ENCODE assay signal across 32 cellular contexts in genomic region chr9:94289691-94290090, GRCh38. TPM values are rescaled to one million over a fixed set of nuclear protein-coding genes. Genes with fewer than 3 reads are reported as not detected.
"Had no signal": no experiment of that assay in that cellular context is flagged by ENCODE, and none has a peak within 500 bp of the region (broad histone marks: within the 10 kb centered on the region; RNA-seq: fewer than 3 reads in every experiment).

No MANE protein-coding gene starts in this region.

- H3K4me1 Mint-ChIP-seq: activated naive CD8-positive, alpha-beta T cell treated with anti-CD3 and anti-CD28 coated beads for 36 hours; mesothelial cell of epicardium had no signal

- DNase-seq: activated CD4-positive, alpha-beta T cell treated with anti-CD3 and anti-CD28 coated beads for 4 hours; activated CD4-positive, alpha-beta T cell treated with anti-CD3 and anti-CD28 coated beads, Interleukin-2, amount 50 U/mL, for 4 hours; activated naive CD4-positive, alpha-beta T cell treated with Interleukin-2 at 50 U/mL for 16 hours; activated naive CD8-positive, alpha-beta T cell treated with anti-CD3 and anti-CD28 coated beads for 36 hours; activated T-cell treated with anti-CD3 and anti-CD28 coated beads for 4 hours; activated T-cell treated with anti-CD3 and anti-CD28 coated beads, Interleukin-2, amount 50 U/mL, for 72 hours; amygdala; central memory CD4-positive, alpha-beta T cell; dermis blood vessel endothelial cell; effector CD4-positive, alpha-beta T cell; gastrocnemius medialis; glutamatergic neuron; left cardiac atrium; left ventricle myocardium superior; mammary epithelial cell; naive B cell; nephron progenitor cell; ovary; right lobe of liver; stimulated activated CD4-positive, alpha-beta T cell treated with anti-CD3 and anti-CD28 coated beads, Interleukin-12 subunit alpha, Interleukin-12 subunit beta, amount 100 ng/mL, for 4 hours; stimulated activated CD4-positive, alpha-beta T cell treated with anti-CD3 and anti-CD28 coated beads, Interleukin-4, amount 100 ng/mL, for 1 hour; substantia nigra; thyroid gland; upper lobe of right lung had no signal

- H3K27me3 Mint-ChIP-seq: activated naive CD8-positive, alpha-beta T cell treated with anti-CD3 and anti-CD28 coated beads for 36 hours; naive B cell; progenitor cell of endocrine pancreas; stimulated activated naive CD8-positive, alpha-beta T cell treated with anti-CD3 and anti-CD28 coated beads, Interleukin-15, Interleukin-2, amounts not matched to agents 100 ng/mL and 50 ng/mL, for 24 hours had no signal

- H3K4me3 Mint-ChIP-seq: activated naive CD8-positive, alpha-beta T cell treated with anti-CD3 and anti-CD28 coated beads for 36 hours; activated T-cell treated with anti-CD3 and anti-CD28 coated beads, Interleukin-2, amount 50 U/mL, for 72 hours; mesothelial cell of epicardium; naive B cell; nephron progenitor cell; stimulated activated naive CD8-positive, alpha-beta T cell treated with anti-CD3 and anti-CD28 coated beads, Interleukin-15, Interleukin-2, amounts not matched to agents 100 ng/mL and 50 ng/mL, for 24 hours had no signal

- H3K27ac Mint-ChIP-seq: activated naive CD8-positive, alpha-beta T cell treated with anti-CD3 and anti-CD28 coated beads for 36 hours; activated T-cell treated with anti-CD3 and anti-CD28 coated beads, Interleukin-2, amount 50 U/mL, for 72 hours; mesothelial cell of epicardium; nephron progenitor cell; progenitor cell of endocrine pancreas; stimulated activated naive CD8-positive, alpha-beta T cell treated with anti-CD3 and anti-CD28 coated beads, Interleukin-15, Interleukin-2, amounts not matched to agents 100 ng/mL and 50 ng/mL, for 24 hours had no signal

- H3K9me3 Mint-ChIP-seq: activated naive CD8-positive, alpha-beta T cell treated with anti-CD3 and anti-CD28 coated beads for 36 hours had no signal

- ATAC-seq: activated T-cell treated with anti-CD3 and anti-CD28 coated beads, Interleukin-2, amount 50 U/mL, for 72 hours; gastrocnemius medialis; left cardiac atrium; left ventricle myocardium superior; right lobe of liver; upper lobe of right lung had no signal

RNA-seq across cellular contexts. Expression of gene NUTM2F, which starts 38.8 kb away (rescaled TPM):
- total RNA-seq: activated naive CD8-positive, alpha-beta T cell treated with anti-CD3 and anti-CD28 coated beads for 36 hours; activated T-cell treated with anti-CD3 and anti-CD28 coated beads, Interleukin-2, amount 50 U/mL, for 72 hours; breast epithelium; dermis blood vessel endothelial cell; esophagus muscularis mucosa; gastrocnemius medialis; left cardiac atrium; left ventricle myocardium superior; mammary epithelial cell; ovary; progenitor cell of endocrine pancreas; renal cortical epithelial cell; T-helper 1 cell treated with Interleukin-12 subunit alpha and Interleukin-12 subunit beta and Interleukin-4 antibody, amounts not matched to agents 30 ng/mL and 1 ng/mL, for 36 hours; thyroid gland; upper lobe of right lung had no signal
- polyA plus RNA-seq: keratinocyte, mammary epithelial cell, ovary had no signal
